In the genomic region with DNA sequence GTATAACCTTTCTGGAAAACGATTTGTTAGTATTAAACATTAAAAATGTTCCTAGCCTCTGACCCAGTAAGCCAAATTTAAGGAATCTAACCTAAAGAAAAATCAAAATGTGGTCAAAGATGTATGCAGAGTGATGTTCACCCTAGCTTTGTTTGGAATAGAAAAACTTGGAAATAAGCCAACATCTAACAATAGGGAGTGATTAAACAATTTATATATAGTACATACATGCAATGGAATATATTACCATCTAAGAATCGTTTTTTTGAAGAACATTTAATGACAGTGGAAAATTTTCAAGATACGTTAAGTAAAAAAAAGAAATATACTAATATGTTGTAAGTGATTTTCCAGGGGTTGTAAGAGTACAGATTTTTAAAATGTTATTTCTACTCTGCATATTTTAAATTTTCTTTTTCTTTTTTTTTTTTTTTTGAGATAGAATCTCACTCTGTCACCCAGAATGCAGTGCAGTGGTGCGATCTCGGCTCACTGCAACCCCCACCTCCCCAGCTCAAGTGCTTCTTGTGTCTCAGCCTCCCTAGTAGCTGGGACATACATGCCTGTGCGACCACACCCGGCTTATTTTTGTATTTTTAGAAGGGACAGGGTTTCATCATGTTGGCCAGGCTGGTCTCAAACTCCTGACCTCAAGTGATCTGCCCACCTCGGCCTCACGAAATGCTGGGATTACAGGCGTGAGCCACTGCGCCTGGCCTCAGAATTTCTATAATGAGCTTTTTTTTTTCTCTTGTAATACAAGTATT, we compare ENCODE assay signal across 12 cellular contexts.
"Had no signal": no experiment of that assay in that cellular context is flagged by ENCODE, and none has a peak within 500 bp of the region (broad histone marks: within the 10 kb centered on the region; RNA-seq: fewer than 3 reads in every experiment).

No MANE protein-coding gene starts in this region.

- DNase-seq: activated B cell treated with CpG ODN at 0.5 μM for 24 hours; activated naive CD4-positive, alpha-beta T cell treated with anti-CD3 and anti-CD28 coated beads, Interleukin-2, amount 50 U/mL, for 16 hours; adrenal gland; colonic mucosa; effector CD8-positive, alpha-beta T cell; kidney; naive thymus-derived CD4-positive, alpha-beta T cell; retina; small intestine; uterus had no signal

- H3K9me3 ChIP-seq: adrenal gland, colonic mucosa, uterus had no signal

- ATAC-seq: naive thymus-derived CD4-positive, alpha-beta T cell had no signal

- H3K27ac ChIP-seq: adrenal gland, colonic mucosa, epithelial cell of prostate, hepatocyte, uterus had no signal

- H3K4me1 ChIP-seq: adrenal gland, colonic mucosa, uterus had no signal

- H3K27me3 ChIP-seq: adrenal gland, colonic mucosa, hepatocyte, uterus had no signal

- H3K4me3 ChIP-seq: adrenal gland, colonic mucosa, hepatocyte, uterus had no signal

- H3K36me3 ChIP-seq: adrenal gland, colonic mucosa, uterus had no signal
